ENCODE assay signal across 20 cellular contexts in the genomic region with DNA sequence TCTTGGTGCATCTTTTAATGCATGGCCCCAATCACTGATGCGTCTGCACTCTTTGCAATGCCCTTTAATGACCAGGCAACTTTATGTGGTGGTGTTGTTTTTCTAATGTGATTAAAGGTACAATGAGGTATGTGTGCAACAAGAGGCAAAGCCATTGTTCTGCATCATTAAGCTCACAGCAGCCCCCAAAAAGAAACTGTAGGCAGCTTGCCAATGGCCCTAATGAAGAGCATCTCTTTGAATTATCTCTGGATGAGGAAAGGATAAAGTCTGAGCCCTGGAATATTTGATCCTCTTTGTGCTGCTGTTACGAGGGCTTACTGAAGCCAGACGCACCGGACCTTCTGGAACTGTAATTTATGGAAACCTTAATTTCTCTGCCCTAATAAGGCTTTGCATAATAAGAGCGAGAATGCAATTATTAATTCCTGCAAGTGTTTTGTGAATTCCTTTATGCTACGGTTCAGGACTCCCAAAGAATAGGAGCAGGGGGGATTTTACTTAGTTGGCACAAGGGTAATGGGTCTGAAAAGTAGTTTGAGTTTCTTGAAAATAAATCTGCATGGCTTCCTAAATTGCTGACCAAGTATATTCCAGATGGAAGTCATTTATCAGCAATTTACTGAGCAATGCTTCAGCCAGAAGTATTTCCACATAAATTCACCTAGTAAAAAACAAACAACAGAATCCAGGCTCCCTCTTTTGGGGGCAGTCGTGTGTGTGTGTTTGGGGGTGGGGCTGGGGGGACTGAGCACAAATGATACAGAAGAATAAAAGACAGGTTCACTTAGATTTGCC.
DNase-seq lines count a peak whose midpoint lies in the region; ATAC-seq and TF ChIP-seq lines count a peak whose summit lies in the region.
"Had no signal": no experiment of that assay in that cellular context is flagged by ENCODE, and none has a peak within 500 bp of the region (broad histone marks: within the 10 kb centered on the region; RNA-seq: fewer than 3 reads in every experiment).

No MANE protein-coding gene starts in this region.

- peak overlapping the region in 3 of 4 donors; percentile 8 to 56 (median 33) for H3K27ac ChIP-seq in transverse colon
- H3K27ac ChIP-seq: body of pancreas, neutrophil, Peyer's patch, thyroid gland had no signal

- H3K36me3 ChIP-seq in transverse colon (no peaks in the 10 kb centered on the region), H7 (replicated peaks; ENCODE audit: control insufficient read depth, insufficient read depth, low read length) (no peaks in the 10 kb centered on the region)
- H3K36me3 ChIP-seq: neutrophil, Peyer's patch, thyroid gland had no signal

- intact Hi-C loops in transverse colon (cut with DNase I; ENCODE audit: low total_unique reads) = loop anchor here (5.0 kb wide), 1 partner anchor 334 kb away; no protein-coding TSS in a partner anchor

- TF ChIP-seq POLR2A in transverse colon (IDR thresholded peaks at IDR 0.05) = no peak

- H3K27me3 ChIP-seq in transverse colon = no peaks in the 10 kb centered on the region
- H3K27me3 ChIP-seq in H7 (ENCODE audit: control insufficient read depth, insufficient read depth, low read length) = no peaks in the 10 kb centered on the region
- H3K27me3 ChIP-seq: body of pancreas, Peyer's patch, thyroid gland had no signal

- in situ Hi-C loops in transverse colon (cut with MboI; ENCODE audit: low pct_ligation_motif_present in 1 of 4, low pct_unique_long_range_greater_than_20kb in 1 of 4, low sequenced_read_pairs in 3 of 4) = loop anchor here in 2 of 4 donors (10.0 to 25.0 kb wide), 2 partner anchors 319 to 327 kb away; no protein-coding TSS in a partner anchor

- H3K4me3 ChIP-seq in transverse colon = no peak overlapping the region
- no peak overlapping the region for H3K4me3 ChIP-seq in H7 (ENCODE audit: insufficient read depth, low read depth, low read length)
- H3K4me3 ChIP-seq: body of pancreas, GM12878, Peyer's patch, thyroid gland had no signal

- no peaks in the 10 kb centered on the region for H3K9me3 ChIP-seq in transverse colon
- H3K9me3 ChIP-seq: body of pancreas, neutrophil, Peyer's patch, thyroid gland had no signal

- ATAC-seq in left lobe of liver (no peak), HG03442 (IDR thresholded peaks at IDR 0.05; ENCODE audit: unreplicated experiment) (no peak)
- ATAC-seq: body of pancreas, GM12878 had no signal

- H3K4me1 ChIP-seq in transverse colon = peaks cover 0 to 39% (median 6%) of the 10 kb centered on the region in 4 donors

- no peak for TF ChIP-seq EP300 in transverse colon (IDR thresholded peaks at IDR 0.05; ENCODE audit: low read depth)

- peak; percentile 54 for DNase-seq in NCI-H1092 (lab: John Stamatoyannopoulos, UW)
- DNase-seq in NCI-H524 (lab: John Stamatoyannopoulos, UW) = peak; percentile 95 to 97
- DNase-seq in fibroblast of peridontal ligament (ENCODE audit: extremely low read depth) = peak; percentile 29
- DNase-seq in transverse colon = no peak
- DNase-seq in left lobe of liver (ENCODE audit: low spot score) = no peak
- DNase-seq in H7 = no peak
- DNase-seq: activated CD8-positive, alpha-beta memory T cell treated with anti-CD3 and anti-CD28 coated beads for 24 hours; body of pancreas; GF-D8; HCEC 1CT; left ventricle myocardium superior; NCI-H1930; NK-92 treated with Interleukin-12 subunit alpha and Interleukin-12 subunit beta, amount 100 ng/mL, for 24 hours; Peyer's patch; stimulated activated CD4-positive, alpha-beta T cell treated with anti-CD3 and anti-CD28 coated beads, Interleukin-15, amount 100 ng/mL, for 24 hours; T-helper 9 cell had no signal

- no peak for TF ChIP-seq CTCF in transverse colon (IDR thresholded peaks at IDR 0.05)

- 56 to 89% methylated on average over 3 to 7 of the region's 7 CpGs for WGBS in transverse colon (ENCODE audit: low coverage in 1 of 2), 2 donors

Comparison
In these comparisons a context has a peak if more than half of its experiments do, and no peak if none do; other contexts are left out.
1. DNase-seq: peak in NCI-H1092 (single experiment), NCI-H524 (2 of 2) and fibroblast of peridontal ligament (single experiment); none in transverse colon (single experiment), left lobe of liver (single experiment) and H7 (single experiment).